ENCODE assay signal across 31 cellular contexts in genomic region chr5:24923400-24923799, GRCh38.
"Had no signal": no experiment of that assay in that cellular context is flagged by ENCODE, and none has a peak within 500 bp of the region (broad histone marks: within the 10 kb centered on the region; RNA-seq: fewer than 3 reads in every experiment).

No MANE protein-coding gene starts in this region.

- H3K36me3 Mint-ChIP-seq: immature natural killer cell; mesothelial cell of epicardium; naive B cell; neural progenitor cell; stimulated activated effector memory CD8-positive, alpha-beta T cell treated with anti-CD3 and anti-CD28 coated beads, Interleukin-12 subunit alpha, Interleukin-12 subunit beta, amount 100 ng/mL, for 72 hours; type B pancreatic cell had no signal

- H3K4me2 ChIP-seq: neural progenitor cell had no signal

- H3K79me2 ChIP-seq: parathyroid adenoma had no signal

- H3K27ac Mint-ChIP-seq: immature natural killer cell; mesothelial cell of epicardium; naive B cell; natural killer cell; nephron progenitor cell; neural progenitor cell; stimulated activated effector memory CD8-positive, alpha-beta T cell treated with anti-CD3 and anti-CD28 coated beads, Interleukin-12 subunit alpha, Interleukin-12 subunit beta, amount 100 ng/mL, for 72 hours; stimulated activated naive CD8-positive, alpha-beta T cell treated with anti-CD3 and anti-CD28 coated beads, Interleukin-15, amount 100 ng/mL, for 72 hours; type B pancreatic cell had no signal

- H3K4me3 Mint-ChIP-seq: immature natural killer cell; mesothelial cell of epicardium; naive B cell; natural killer cell; nephron progenitor cell; neural progenitor cell; stimulated activated effector memory CD8-positive, alpha-beta T cell treated with anti-CD3 and anti-CD28 coated beads, Interleukin-12 subunit alpha, Interleukin-12 subunit beta, amount 100 ng/mL, for 72 hours; stimulated activated naive CD8-positive, alpha-beta T cell treated with anti-CD3 and anti-CD28 coated beads, Interleukin-15, amount 100 ng/mL, for 72 hours; type B pancreatic cell had no signal

- H3K27me3 Mint-ChIP-seq: naive B cell; stimulated activated naive CD8-positive, alpha-beta T cell treated with anti-CD3 and anti-CD28 coated beads, Interleukin-15, amount 100 ng/mL, for 72 hours; type B pancreatic cell had no signal

- H3K4me1 Mint-ChIP-seq: immature natural killer cell; mesothelial cell of epicardium; naive B cell; natural killer cell; nephron progenitor cell; neural progenitor cell; stimulated activated effector memory CD8-positive, alpha-beta T cell treated with anti-CD3 and anti-CD28 coated beads, Interleukin-12 subunit alpha, Interleukin-12 subunit beta, amount 100 ng/mL, for 72 hours; stimulated activated naive CD8-positive, alpha-beta T cell treated with anti-CD3 and anti-CD28 coated beads, Interleukin-15, amount 100 ng/mL, for 72 hours had no signal

- H3K4me1 ChIP-seq: left lung, lower lobe of right lung, neural progenitor cell, parathyroid adenoma, tibial nerve, uterus had no signal

- H3K9me3 ChIP-seq: left lung, lower lobe of right lung, neutrophil, tibial nerve, uterus had no signal

- DNase-seq: hippocampal formation; immature natural killer cell; kidney; left colon; left lung; lower lobe of right lung; mammary epithelial cell; mesenchymal stem cell; naive B cell; natural killer cell; nephron progenitor cell; occipital lobe; stimulated activated CD4-positive, alpha-beta T cell treated with anti-CD3 and anti-CD28 coated beads, Interleukin-12 subunit alpha, Interleukin-12 subunit beta, amount 100 ng/mL, for 4 hours; stimulated activated CD4-positive, alpha-beta T cell treated with anti-CD3 and anti-CD28 coated beads, Interleukin-15, amount 100 ng/mL, for 24 hours; stimulated activated CD4-positive, alpha-beta T cell treated with anti-CD3 and anti-CD28 coated beads, Interleukin-2, amount 100 ng/mL, for 24 hours; stimulated activated CD4-positive, alpha-beta T cell treated with anti-CD3 and anti-CD28 coated beads, Interleukin-4, amount 100 ng/mL, for 1 hour; stimulated activated naive CD4-positive, alpha-beta T cell treated with Interleukin-2 at 50 U/mL for 16 hours; stimulated activated naive CD8-positive, alpha-beta T cell treated with anti-CD3 and anti-CD28 coated beads, Interleukin-15, amount 100 ng/mL, for 72 hours; substantia nigra; uterus had no signal

- H3K27ac ChIP-seq: left lung, lower lobe of right lung, neural progenitor cell, neutrophil, parathyroid adenoma, skin epidermis, tibial nerve, uterus had no signal

- FAIRE-seq: islet of Langerhans, kidney had no signal

- H3K9me3 Mint-ChIP-seq: nephron progenitor cell, neural progenitor cell, type B pancreatic cell had no signal

- H3K9ac ChIP-seq: neural progenitor cell, parathyroid adenoma had no signal

- H3K27me3 ChIP-seq: left lung, neural progenitor cell, neutrophil, tibial nerve, uterus had no signal

- H2AFZ ChIP-seq: neural progenitor cell, parathyroid adenoma had no signal

- ATAC-seq: left colon; left lung; lower lobe of right lung; natural killer cell; right cardiac atrium; sciatic nerve; stimulated activated effector memory CD8-positive, alpha-beta T cell treated with anti-CD3 and anti-CD28 coated beads, Interleukin-12 subunit alpha, Interleukin-12 subunit beta, amount 100 ng/mL, for 72 hours; stimulated activated naive CD8-positive, alpha-beta T cell treated with anti-CD3 and anti-CD28 coated beads, Interleukin-15, amount 100 ng/mL, for 72 hours had no signal

- H3K4me3 ChIP-seq: left lung, lower lobe of right lung, neural progenitor cell, skin epidermis, tibial nerve, uterus had no signal

- H3K36me3 ChIP-seq: left lung, lower lobe of right lung, neural progenitor cell, neutrophil, tibial nerve, uterus had no signal
